In genomic region chr17:34163681-34164080, GRCh38 we compare ENCODE assay signal across 9 cellular contexts.
DNase-seq lines count a peak whose midpoint lies in the region; ATAC-seq and TF ChIP-seq lines count a peak whose summit lies in the region.
"Had no signal": no experiment of that assay in that cellular context is flagged by ENCODE, and none has a peak within 500 bp of the region (broad histone marks: within the 10 kb centered on the region; RNA-seq: fewer than 3 reads in every experiment).

No MANE protein-coding gene starts in this region.

- H3K27me3 ChIP-seq in adipocyte (replicated peaks; ENCODE audit: control insufficient read depth, insufficient read depth, low read length) = peaks cover 63% of the 10 kb centered on the region

- H3K36me3 ChIP-seq in adipocyte (ENCODE audit: control insufficient read depth, insufficient read depth, low read length, severe bottlenecking) = no peaks in the 10 kb centered on the region

- ATAC-seq in GM19397 (IDR thresholded peaks at IDR 0.05; ENCODE audit: unreplicated experiment) (no peak), HG03139 (IDR thresholded peaks at IDR 0.05; ENCODE audit: unreplicated experiment) (no peak)

- DNase-seq in AG10803 (ENCODE audit: low read depth) (peak; percentile 5), HCEC 1CT (peak; percentile 18), adipocyte (ENCODE audit: low read depth) (peak; percentile 17), kidney tubule cell (ENCODE audit: low spot score) (peak; percentile 32), COLO668 (lab: John Stamatoyannopoulos, UW; ENCODE audit: unreplicated experiment) (no peak)
- no peak for DNase-seq in activated naive CD4-positive, alpha-beta T cell treated with Interleukin-2 at 50 U/mL for 16 hours
- DNase-seq: central memory CD4-positive, alpha-beta T cell had no signal

- no peak overlapping the region for H3K4me3 ChIP-seq in AG10803 (ENCODE audit: low read length)
- H3K4me3 ChIP-seq in adipocyte (ENCODE audit: low read length) = no peak overlapping the region

- H3K4me1 ChIP-seq in adipocyte (ENCODE audit: control insufficient read depth, insufficient read depth, low read length) = peaks cover 2% of the 10 kb centered on the region

- no peak overlapping the region for H3K9ac ChIP-seq in adipocyte (ENCODE audit: low read length)

- H3K9me3 ChIP-seq in adipocyte (ENCODE audit: control insufficient read depth, low read length) = peaks cover 3% of the 10 kb centered on the region

- peak; percentile 43 for TF ChIP-seq CTCF in AG10803 (conservative IDR thresholded peaks at IDR 0.05; ENCODE audit: low read length)

Comparison
In these comparisons a context has a peak if more than half of its experiments do, and no peak if none do; other contexts are left out.
1. DNase-seq: peak in AG10803 (single experiment), HCEC 1CT (single experiment), adipocyte (single experiment) and kidney tubule cell (single experiment); none in activated naive CD4-positive, alpha-beta T cell treated with Interleukin-2 at 50 U/mL for 16 hours (single experiment) and COLO668 (single experiment).